In genomic region chr5:25415970-25416369, GRCh38 we compare ENCODE assay signal across 25 cellular contexts.
DNase-seq lines count a peak whose midpoint lies in the region; ATAC-seq, FAIRE-seq and TF ChIP-seq lines count a peak whose summit lies in the region.
"Had no signal": no experiment of that assay in that cellular context is flagged by ENCODE, and none has a peak within 500 bp of the region (broad histone marks: within the 10 kb centered on the region; RNA-seq: fewer than 3 reads in every experiment).

No MANE protein-coding gene starts in this region.

- no peak for TF ChIP-seq RAD21 in H1 (IDR thresholded peaks at IDR 0.05 in 1 of 2, conservative IDR thresholded peaks at IDR 0.05 in 1 of 2; ENCODE audit: low read depth in 2 of 2, low read length in 2 of 2)

- no peak overlapping the region for H2AFZ ChIP-seq in H1 (ENCODE audit: low read length)

- no peak overlapping the region for H2BK120ac ChIP-seq in H1 (replicated peaks; ENCODE audit: low read depth, low read length)

- H4K20me1 ChIP-seq in H1 (replicated peaks in 1 of 2; ENCODE audit: control insufficient read depth in 1 of 2, insufficient read depth in 2 of 2, low read length in 2 of 2): peaks cover 8 to 10% of the 10 kb centered on the region in 2 experiments
- H4K20me1 ChIP-seq: BLaER1 had no signal

- no peak overlapping the region for H2BK15ac ChIP-seq in H1 (ENCODE audit: low read length)

- H3K23ac ChIP-seq in H1 (ENCODE audit: insufficient read length): no peak overlapping the region

- no peak for TF ChIP-seq EP300 in H1 (IDR thresholded peaks at IDR 0.05; ENCODE audit: borderline replicate concordance in 1 of 2, low read depth in 2 of 2, low read length in 2 of 2)

- peaks cover 0 to under 1% of the 10 kb centered on the region in 2 experiments; a peak in 1 of 4 replicates for H3K79me2 ChIP-seq in H1 (ENCODE audit: control insufficient read depth in 1 of 2, insufficient read depth in 2 of 2, low read length in 2 of 2)

- H3K4me1 ChIP-seq in H1 (replicated peaks in 1 of 4; ENCODE audit: control insufficient read depth in 3 of 4, insufficient read depth in 4 of 4, low read length in 3 of 4): no peaks in the 10 kb centered on the region
- H3K4me1 ChIP-seq: BE2C, BLaER1 had no signal

- H3K4me3 ChIP-seq in H1 (ENCODE audit: extremely low read depth in 1 of 4, insufficient read depth in 2 of 4, low read depth in 3 of 4, low read length in 4 of 4): no peak overlapping the region
- H3K4me3 ChIP-seq: BLaER1, GM12878 had no signal

- H3K79me1 ChIP-seq in H1 (ENCODE audit: low read depth, low read length): no peaks in the 10 kb centered on the region

- no peaks in the 10 kb centered on the region for H3K27me3 ChIP-seq in H1 (replicated peaks in 1 of 4; ENCODE audit: control insufficient read depth in 3 of 4, extremely low read depth in 1 of 4, insufficient read depth in 3 of 4, low read length in 3 of 4)
- H3K27me3 ChIP-seq: BE2C, BLaER1 had no signal

- H4K8ac ChIP-seq in H1 (ENCODE audit: extremely low read depth, insufficient read depth, low read length): no peak overlapping the region

- TF ChIP-seq CTCF in H1 (IDR thresholded peaks at IDR 0.05; ENCODE audit: control extremely low read depth in 1 of 3, insufficient read depth in 1 of 3, low read depth in 1 of 3, low read length in 3 of 3): no peak

- POLR2A ChIA-PET in H1 (lab: Charles Lee; ENCODE audit: partially characterized antibody): interaction anchor here (0.9 to 2.0 kb wide), 4 partner anchors 10 to 152 kb away, joined by 3 to 6 read pairs (median 4); no protein-coding TSS in a partner anchor

- no peak overlapping the region for H3K18ac ChIP-seq in H1 (ENCODE audit: extremely low read depth, low read length)

- H2BK5ac ChIP-seq in H1 (ENCODE audit: low read depth, low read length): no peak overlapping the region

- H4K5ac ChIP-seq in H1 (ENCODE audit: insufficient read length, low read depth, low read length): no peak overlapping the region

- no peak overlapping the region for H2BK12ac ChIP-seq in H1 (ENCODE audit: low read depth, low read length)

- no peak overlapping the region for H3K4ac ChIP-seq in H1 (replicated peaks; ENCODE audit: insufficient read length, low read depth, low read length)

- no peaks in the 10 kb centered on the region for H3K23me2 ChIP-seq in H1 (ENCODE audit: low read depth, low read length)

- H3K56ac ChIP-seq in H1 (replicated peaks; ENCODE audit: insufficient read length, low read depth, low read length): no peak overlapping the region

- H3K9me3 ChIP-seq in H1 (ENCODE audit: insufficient read depth in 2 of 2, low read depth in 1 of 2, low read length in 1 of 2): no peaks in the 10 kb centered on the region
- H3K9me3 ChIP-seq: BE2C, BLaER1 had no signal

- H2AK5ac ChIP-seq in H1 (ENCODE audit: low read depth, low read length): no peak overlapping the region

- no peak; a peak in 1 of 3 replicates for TF ChIP-seq POLR2A in H1 (IDR thresholded peaks at IDR 0.05; ENCODE audit: control extremely low read depth in 1 of 2, low read depth in 2 of 2, low read length in 2 of 2)

- CTCF ChIA-PET in H1 (lab: Charles Lee; ENCODE audit: partially characterized antibody): interaction anchor here (0.6 to 1.2 kb wide), 2 partner anchors 13 to 911 kb away, joined by 3 read pairs; no protein-coding TSS in a partner anchor

- FAIRE-seq in HTR-8/SVneo (lab: Jason Lieb, UNC) (peak; percentile 9), H1 (lab: Jason Lieb, UNC) (no peak)
- FAIRE-seq: A204.1, GM12878, GM12892, GM18507 had no signal

- 94% methylated on average over 8 of the region's 8 CpGs; no CpG with 5 or more reads in 1 of the 2 experiments for WGBS in H1 (ENCODE audit: extremely low coverage in 1 of 2, insufficient coverage in 1 of 2, insufficient read length in 1 of 2, insufficient replicate concordance in 2 of 2, low coverage in 1 of 2, low lambda C conversion rate in 2 of 2, missing lambda C conversion rate in 1 of 2), 2 experiments

- no peak overlapping the region for H3K9ac ChIP-seq in H1 (replicated peaks in 1 of 4; ENCODE audit: extremely low read depth in 1 of 4, low read depth in 3 of 4, low read length in 3 of 4)
- H3K9ac ChIP-seq: BLaER1 had no signal

- DNase-seq in HTR-8/SVneo (ENCODE audit: insufficient read length, low spot score) (no peak), H1 (ENCODE audit: low read depth in 1 of 2, low spot score in 2 of 2) (no peak)
- DNase-seq in stimulated activated CD8-positive, alpha-beta memory T cell treated with anti-CD3 and anti-CD28 coated beads, Interleukin-4, amount 100 ng/mL, for 48 hours: no peak
- DNase-seq: 8988T; ACHN; BE2C; C1 segment of cervical spinal cord; CD4-positive, alpha-beta memory T cell; CD4-positive, CD25-positive, alpha-beta regulatory T cell; CD8-positive, alpha-beta memory T cell; COR-L47; DMS 273 treated with DMSO at 0.1 percent for 48 hours; DMS153; DMS53; DMS79; DND-41; EL; GDM1 had no signal

- H3K4me2 ChIP-seq in H1 (ENCODE audit: insufficient read depth in 1 of 2, low read depth in 2 of 2, low read length in 2 of 2): no peak overlapping the region
- H3K4me2 ChIP-seq: BLaER1 had no signal

- H3K14ac ChIP-seq in H1 (ENCODE audit: insufficient read length): no peak overlapping the region

- H2BK20ac ChIP-seq in H1 (ENCODE audit: low read length): no peak overlapping the region

- H4K91ac ChIP-seq in H1 (replicated peaks; ENCODE audit: insufficient read length, low read length): no peak overlapping the region

- H3K27ac ChIP-seq in H1 (ENCODE audit: low read depth, low read length): no peak overlapping the region
- H3K27ac ChIP-seq: BLaER1 had no signal

- H3K36me3 ChIP-seq in H1 (ENCODE audit: control insufficient read depth in 2 of 4, insufficient read depth in 4 of 4, low read length in 3 of 4): peaks cover 0 to 26% (median 8%) of the 10 kb centered on the region in 4 experiments; a peak in 3 of 8 replicates
- H3K36me3 ChIP-seq: BE2C, BLaER1 had no signal

- ATAC-seq in HG03521 (IDR thresholded peaks at IDR 0.05; ENCODE audit: unreplicated experiment): no peak
- no peak for ATAC-seq in HG03097 (IDR thresholded peaks at IDR 0.05; ENCODE audit: low FRiP score, unreplicated experiment)
- ATAC-seq: GM12878 had no signal

TF ChIP-seq in H1, 55 proteins besides CTCF, POLR2A, EP300 and RAD21:
- TF ChIP-seq POLR2AphosphoS5 (IDR thresholded peaks at IDR 0.05; ENCODE audit: low read depth, low read length) (peak; percentile 75), PHF8 (conservative IDR thresholded peaks at IDR 0.05; ENCODE audit: low read depth, low read length) (no peak)
